ENCODE assay signal across 17 cellular contexts in genomic region chr2:31070339-31070738, GRCh38.
"Had no signal": no experiment of that assay in that cellular context is flagged by ENCODE, and none has a peak within 500 bp of the region (broad histone marks: within the 10 kb centered on the region; RNA-seq: fewer than 3 reads in every experiment).

No MANE protein-coding gene starts in this region.

- DNase-seq: activated B cell treated with CpG ODN at 0.5 μM for 24 hours; activated CD4-positive, alpha-beta T cell treated with anti-CD3 and anti-CD28 coated beads for 48 hours; activated CD8-positive, alpha-beta memory T cell treated with anti-CD3 and anti-CD28 coated beads, Interleukin-2, amount 50 U/mL, for 4 hours; activated CD8-positive, alpha-beta T cell treated with anti-CD3 and anti-CD28 coated beads, Interleukin-2, amount 10 ng/mL, durations not matched to agents 7 days and 5 days; activated effector memory CD4-positive, alpha-beta T cell treated with anti-CD3 and anti-CD28 coated beads, Interleukin-2, amount 50 U/mL, for 16 hours; activated T-cell treated with anti-CD3 and anti-CD28 coated beads, Interleukin-2, amount 50 U/mL, for 48 hours; central memory CD4-positive, alpha-beta T cell; cortex of kidney; effector CD4-positive, alpha-beta T cell; gastrocnemius medialis; heart right ventricle; midbrain; ovary; sigmoid colon; stimulated activated CD4-positive, alpha-beta T cell treated with anti-CD3 and anti-CD28 coated beads, Interleukin-1b, Interleukin-23, amount 100 ng/mL, for 48 hours; stimulated activated naive CD8-positive, alpha-beta T cell treated with anti-CD3 and anti-CD28 coated beads, Interleukin-15, amount 100 ng/mL, for 72 hours had no signal

- ATAC-seq: activated CD8-positive, alpha-beta T cell treated with anti-CD3 and anti-CD28 coated beads, Interleukin-2, amount 10 ng/mL, durations not matched to agents 7 days and 5 days; activated naive CD4-positive, alpha-beta T cell treated with anti-CD3 and anti-CD28 coated beads, Interleukin-2, amount 50 U/mL, for 72 hours; gastrocnemius medialis; heart right ventricle; stimulated activated naive CD8-positive, alpha-beta T cell treated with anti-CD3 and anti-CD28 coated beads, Interleukin-15, amount 100 ng/mL, for 72 hours had no signal
